ENCODE assay signal across 27 cellular contexts in genomic region chr3:106034313-106034712, GRCh38.
"Had no signal": no experiment of that assay in that cellular context is flagged by ENCODE, and none has a peak within 500 bp of the region (broad histone marks: within the 10 kb centered on the region; RNA-seq: fewer than 3 reads in every experiment).

No MANE protein-coding gene starts in this region.

- H3K9me3 Mint-ChIP-seq: activated T-cell treated with anti-CD3 and anti-CD28 coated beads, Interleukin-2, amount 50 U/mL, for 24 hours; activated T-helper 17 cell treated with anti-CD3 and anti-CD28 coated beads, Interleukin-2, amount 50 U/mL, for 72 hours had no signal

- H3K4me3 Mint-ChIP-seq: activated T-cell treated with anti-CD3 and anti-CD28 coated beads, Interleukin-2, amount 50 U/mL, for 24 hours; activated T-helper 17 cell treated with anti-CD3 and anti-CD28 coated beads, Interleukin-2, amount 50 U/mL, for 72 hours; endodermal cell; nephron progenitor cell; stimulated activated naive B cell treated with anti-CD40 and anti-IgM and Interleukin-4, amounts not matched to agents 10 μg/mL and 1 μg/mL and 100 μg/mL, for 72 hours; T-helper 1 cell treated with Interleukin-12 subunit alpha and Interleukin-12 subunit beta and Interleukin-4 antibody, amounts not matched to agents 30 μg/mL and 1 μg/mL, for 36 hours; WTC11 had no signal

- H3K4me2 ChIP-seq: smooth muscle cell had no signal

- H3K4me3 ChIP-seq: coronary artery, left ventricle myocardium inferior, sigmoid colon, smooth muscle cell, transverse colon had no signal

- H3K27me3 Mint-ChIP-seq: activated T-cell treated with anti-CD3 and anti-CD28 coated beads, Interleukin-2, amount 50 U/mL, for 24 hours; activated T-helper 17 cell treated with anti-CD3 and anti-CD28 coated beads, Interleukin-2, amount 50 U/mL, for 72 hours; stimulated activated naive B cell treated with anti-CD40 and anti-IgM and Interleukin-4, amounts not matched to agents 10 μg/mL and 1 μg/mL and 100 μg/mL, for 72 hours had no signal

- H3K36me3 ChIP-seq: brain microvascular endothelial cell, left ventricle myocardium inferior, sigmoid colon, transverse colon had no signal

- ATAC-seq: activated naive CD4-positive, alpha-beta T cell treated with anti-CD3 and anti-CD28 coated beads, Interleukin-2, amount 50 U/mL, for 72 hours; activated T-helper 17 cell treated with anti-CD3 and anti-CD28 coated beads, Interleukin-2, amount 50 U/mL, for 72 hours; stimulated activated naive B cell treated with anti-CD40 and anti-IgM and Interleukin-4, amounts not matched to agents 10 μg/mL and 1 μg/mL and 100 μg/mL, for 72 hours; WTC11 had no signal

- H3K4me1 ChIP-seq: parathyroid adenoma, sigmoid colon, transverse colon had no signal

- DNase-seq: activated CD8-positive, alpha-beta memory T cell treated with anti-CD3 and anti-CD28 coated beads for 24 hours; activated CD8-positive, alpha-beta memory T cell treated with anti-CD3 and anti-CD28 coated beads, Interleukin-2, amount 50 U/mL, for 4 hours; activated T-cell treated with anti-CD3 and anti-CD28 coated beads, Interleukin-2, amount 50 U/mL, for 24 hours; aorta; brain microvascular endothelial cell; cerebellar nuclear complex; endodermal cell; foreskin fibroblast; kidney glomerular epithelial cell; left ventricle myocardium inferior; midbrain; nephron progenitor cell; retina; sigmoid colon; stimulated activated CD4-positive, alpha-beta T cell treated with anti-CD3 and anti-CD28 coated beads, Interleukin-15, amount 100 ng/mL, for 24 hours; stimulated activated CD8-positive, alpha-beta memory T cell treated with anti-CD3 and anti-CD28 coated beads, Interleukin-4, amount 100 ng/mL, for 48 hours; stimulated activated naive B cell treated with anti-CD40 and anti-IgM and Interleukin-4, amounts not matched to agents 10 μg/mL and 1 μg/mL and 100 μg/mL, for 72 hours; T1000; transverse colon had no signal

- H3K27me3 ChIP-seq: brain microvascular endothelial cell, sigmoid colon, transverse colon had no signal

- H2AFZ ChIP-seq: parathyroid adenoma had no signal

- H3K4me1 Mint-ChIP-seq: activated T-helper 17 cell treated with anti-CD3 and anti-CD28 coated beads, Interleukin-2, amount 50 U/mL, for 72 hours; stimulated activated naive B cell treated with anti-CD40 and anti-IgM and Interleukin-4, amounts not matched to agents 10 μg/mL and 1 μg/mL and 100 μg/mL, for 72 hours; WTC11 had no signal

- H3K36me3 Mint-ChIP-seq: activated naive CD4-positive, alpha-beta T cell treated with anti-CD3 and anti-CD28 coated beads, Interleukin-2, amount 50 U/mL, for 72 hours; stimulated activated naive B cell treated with anti-CD40 and anti-IgM and Interleukin-4, amounts not matched to agents 10 μg/mL and 1 μg/mL and 100 μg/mL, for 72 hours; WTC11 had no signal

- H3K27ac ChIP-seq: brain microvascular endothelial cell, coronary artery, left ventricle myocardium inferior, parathyroid adenoma, sigmoid colon, transverse colon had no signal

- H3K79me2 ChIP-seq: parathyroid adenoma had no signal

- FAIRE-seq: urothelium cell line had no signal

- H3K27ac Mint-ChIP-seq: activated naive CD4-positive, alpha-beta T cell treated with anti-CD3 and anti-CD28 coated beads, Interleukin-2, amount 50 U/mL, for 72 hours; activated T-cell treated with anti-CD3 and anti-CD28 coated beads, Interleukin-2, amount 50 U/mL, for 24 hours; activated T-helper 17 cell treated with anti-CD3 and anti-CD28 coated beads, Interleukin-2, amount 50 U/mL, for 72 hours; endodermal cell; nephron progenitor cell; stimulated activated naive B cell treated with anti-CD40 and anti-IgM and Interleukin-4, amounts not matched to agents 10 μg/mL and 1 μg/mL and 100 μg/mL, for 72 hours; T-helper 1 cell treated with Interleukin-12 subunit alpha and Interleukin-12 subunit beta and Interleukin-4 antibody, amounts not matched to agents 30 μg/mL and 1 μg/mL, for 36 hours; WTC11 had no signal
